19 cellular contexts compared by ENCODE assay signal in the genomic region with DNA sequence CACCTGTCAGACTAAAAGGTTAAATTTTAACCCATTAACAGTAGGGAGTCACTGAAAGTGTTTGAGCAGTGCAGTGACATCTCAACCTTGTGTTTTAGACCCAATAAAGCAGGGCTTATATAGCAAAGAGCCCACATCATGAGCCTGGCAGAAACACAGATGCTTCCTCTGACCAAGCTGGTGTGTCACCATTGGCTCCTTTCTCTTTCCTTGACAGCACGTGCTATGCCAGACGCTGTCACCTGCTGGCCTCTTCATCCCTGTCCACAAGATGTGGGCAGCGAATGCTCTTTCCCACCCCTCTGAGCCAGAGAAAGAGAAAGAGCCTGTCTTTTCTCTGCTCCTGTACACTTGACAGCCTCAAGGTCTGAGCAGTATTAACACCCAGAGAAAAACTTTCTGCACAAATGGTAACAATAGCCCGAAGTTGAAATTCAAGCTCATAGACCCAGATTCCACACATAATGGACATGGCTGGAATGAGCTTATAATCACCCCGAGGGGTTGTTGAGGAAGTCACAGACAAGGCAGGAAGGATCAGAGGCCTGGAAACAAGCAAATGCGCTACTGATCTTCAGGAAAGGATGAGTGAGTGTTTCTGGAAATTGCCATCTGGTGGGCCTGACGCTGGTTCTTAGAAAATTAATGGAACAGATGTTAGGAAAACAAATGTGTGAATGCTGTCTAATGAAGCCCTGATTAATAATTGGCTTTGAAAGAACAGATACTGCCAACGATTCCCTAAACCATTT. TPM values are rescaled to one million over a fixed set of nuclear protein-coding genes. Genes with fewer than 3 reads are reported as not detected.
DNase-seq lines count a peak whose midpoint lies in the region; ATAC-seq, FAIRE-seq and TF ChIP-seq lines count a peak whose summit lies in the region.
"Had no signal": no experiment of that assay in that cellular context is flagged by ENCODE, and none has a peak within 500 bp of the region (broad histone marks: within the 10 kb centered on the region; RNA-seq: fewer than 3 reads in every experiment).

No MANE protein-coding gene starts in this region.

- no peaks in the 10 kb centered on the region for H3K9me3 Mint-ChIP-seq in nephron
- H3K9me3 Mint-ChIP-seq: activated T-helper 2 cell treated with anti-CD3 and anti-CD28 coated beads, Interferon-gamma antibody, Interleukin-2, Interleukin-4, amounts not matched to agents 10 μg/mL and 5 μg/mL and 100 μg/mL, durations not matched to agents 14 hours and 24 hours and 36 hours; CD8-positive, alpha-beta T cell; neural progenitor cell; stimulated activated memory B cell treated with anti-CD40 and anti-IgM and Interleukin-4, amounts not matched to agents 10 μg/mL and 1 μg/mL and 100 μg/mL, for 72 hours had no signal

- H3K36me3 ChIP-seq in small intestine (ENCODE audit: control insufficient read depth in 2 of 2, insufficient read depth in 2 of 2, low read length in 2 of 2) = no peaks in the 10 kb centered on the region
- no peaks in the 10 kb centered on the region for H3K36me3 ChIP-seq in thyroid gland
- H3K36me3 ChIP-seq in gastroesophageal sphincter = peaks cover 0 to 38% of the 10 kb centered on the region in 2 donors
- H3K36me3 ChIP-seq: neural progenitor cell had no signal

- FAIRE-seq in small intestine (lab: Jason Lieb, UNC) = no peak

- no peak overlapping the region for H3K4me3 ChIP-seq in small intestine (ENCODE audit: low read depth in 1 of 2, low read length in 2 of 2)
- H3K4me3 ChIP-seq in thyroid gland (replicated peaks in 1 of 3) = no peak overlapping the region
- H3K4me3 ChIP-seq in gastroesophageal sphincter = no peak overlapping the region
- H3K4me3 ChIP-seq: body of pancreas, neural progenitor cell had no signal

- H3K27ac Mint-ChIP-seq in nephron = peak overlapping the region; percentile 43 to 70 (median 47)
- H3K27ac Mint-ChIP-seq: activated CD4-positive, alpha-beta T cell treated with anti-CD3 and anti-CD28 coated beads for 36 hours; activated T-helper 2 cell treated with anti-CD3 and anti-CD28 coated beads, Interferon-gamma antibody, Interleukin-2, Interleukin-4, amounts not matched to agents 10 μg/mL and 5 μg/mL and 100 μg/mL, durations not matched to agents 14 hours and 24 hours and 36 hours; CD8-positive, alpha-beta T cell; neural progenitor cell; stimulated activated memory B cell treated with anti-CD40 and anti-IgM and Interleukin-4, amounts not matched to agents 10 μg/mL and 1 μg/mL and 100 μg/mL, for 72 hours had no signal

- H3K9me3 ChIP-seq in small intestine (ENCODE audit: control insufficient read depth, low read depth) (no peaks in the 10 kb centered on the region), thyroid gland (no peaks in the 10 kb centered on the region), gastroesophageal sphincter (no peaks in the 10 kb centered on the region)
- H3K9me3 ChIP-seq: body of pancreas had no signal

- H3K27me3 Mint-ChIP-seq in nephron (ENCODE audit: low read depth) = no peaks in the 10 kb centered on the region
- H3K27me3 Mint-ChIP-seq: activated CD4-positive, alpha-beta T cell treated with anti-CD3 and anti-CD28 coated beads for 36 hours; stimulated activated memory B cell treated with anti-CD40 and anti-IgM and Interleukin-4, amounts not matched to agents 10 μg/mL and 1 μg/mL and 100 μg/mL, for 72 hours had no signal

- DNase-seq in DMS53 (lab: John Stamatoyannopoulos, UW) (peak; percentile 73), NCI-H446 treated with DMSO at 0.1 percent for 48 hours (lab: John Stamatoyannopoulos, UW) (peak; percentile 88), cerebellum (ENCODE audit: low spot score) (peak; percentile 26), small intestine (no peak), thyroid gland (no peak)
- DNase-seq: activated CD4-positive, alpha-beta T cell treated with anti-CD3 and anti-CD28 coated beads for 36 hours; body of pancreas; CD8-positive, alpha-beta T cell; Kasumi-1; NCI-H1105; NCI-H226; right cardiac atrium; SW 1271 had no signal

- no peaks in the 10 kb centered on the region for H3K27me3 ChIP-seq in small intestine (ENCODE audit: control insufficient read depth in 2 of 2, insufficient read depth in 2 of 2, low read length in 2 of 2)
- no peaks in the 10 kb centered on the region for H3K27me3 ChIP-seq in thyroid gland
- no peaks in the 10 kb centered on the region for H3K27me3 ChIP-seq in gastroesophageal sphincter
- H3K27me3 ChIP-seq: body of pancreas, neural progenitor cell had no signal

- intact Hi-C loops in thyroid gland (cut with DNase I) = no loop called here

- ATAC-seq in HG03039 (IDR thresholded peaks at IDR 0.05; ENCODE audit: unreplicated experiment) = no peak
- no peak for ATAC-seq in gastroesophageal sphincter
- ATAC-seq: activated CD4-positive, alpha-beta T cell treated with anti-CD3 and anti-CD28 coated beads for 36 hours; body of pancreas; CD8-positive, alpha-beta T cell; stimulated activated memory B cell treated with anti-CD40 and anti-IgM and Interleukin-4, amounts not matched to agents 10 μg/mL and 1 μg/mL and 100 μg/mL, for 72 hours had no signal

- TF ChIP-seq EP300 in gastroesophageal sphincter (IDR thresholded peaks at IDR 0.05) = no peak

- peaks cover 25% of the 10 kb centered on the region for H3K36me3 Mint-ChIP-seq in nephron (ENCODE audit: low read depth)

- TF ChIP-seq POLR2A in thyroid gland (IDR thresholded peaks at IDR 0.05) (no peak), gastroesophageal sphincter (IDR thresholded peaks at IDR 0.05) (no peak)

- no peak for TF ChIP-seq CTCF in nephron (IDR thresholded peaks at IDR 0.05; ENCODE audit: unreplicated experiment in 3 of 3)
- no peak for TF ChIP-seq CTCF in thyroid gland (IDR thresholded peaks at IDR 0.05)
- TF ChIP-seq CTCF in gastroesophageal sphincter (IDR thresholded peaks at IDR 0.05) = no peak

- H3K27ac ChIP-seq in small intestine (ENCODE audit: low read depth in 1 of 2, low read length in 1 of 2) (no peak overlapping the region), thyroid gland (no peak overlapping the region), gastroesophageal sphincter (no peak overlapping the region)
- H3K27ac ChIP-seq: body of pancreas, neural progenitor cell had no signal

- no peaks in the 10 kb centered on the region for H3K4me1 ChIP-seq in small intestine (ENCODE audit: control insufficient read depth in 2 of 2, insufficient read depth in 1 of 2, low read depth in 1 of 2, low read length in 1 of 2)
- no peaks in the 10 kb centered on the region for H3K4me1 ChIP-seq in thyroid gland
- H3K4me1 ChIP-seq in gastroesophageal sphincter = peaks cover 0 to 24% (median 0%) of the 10 kb centered on the region in 3 donors
- H3K4me1 ChIP-seq: neural progenitor cell had no signal

- WGBS in small intestine, 3 donors = 34 to 53% (median 48%) methylated on average over 8 of the region's 8 CpGs
- WGBS in thyroid gland, 2 donors = 60 to 65% methylated on average over 8 of the region's 8 CpGs
- WGBS in gastroesophageal sphincter (ENCODE audit: low coverage in 1 of 2), 2 donors = 18 to 26% methylated on average over 7 of the region's 8 CpGs

- no peak overlapping the region for H3K4me3 Mint-ChIP-seq in nephron
- H3K4me3 Mint-ChIP-seq: activated CD4-positive, alpha-beta T cell treated with anti-CD3 and anti-CD28 coated beads for 36 hours; CD8-positive, alpha-beta T cell; neural progenitor cell; stimulated activated memory B cell treated with anti-CD40 and anti-IgM and Interleukin-4, amounts not matched to agents 10 μg/mL and 1 μg/mL and 100 μg/mL, for 72 hours had no signal

- peaks cover 59% of the 10 kb centered on the region for H3K4me1 Mint-ChIP-seq in nephron
- H3K4me1 Mint-ChIP-seq: activated CD4-positive, alpha-beta T cell treated with anti-CD3 and anti-CD28 coated beads for 36 hours had no signal

RNA-seq across cellular contexts. Expression of a gene that starts 8.9 kb away (rescaled TPM):
- total RNA-seq in cerebellum (23.0 TPM), thyroid gland (10 to 100 TPM in 3 of 4 donors, 1 to 10 TPM in 1; 8.0 to 14.7 (median 11.3) TPM), gastroesophageal sphincter (10 to 100 TPM; 24.1 to 38.3 (median 27.6) TPM)
- polyA plus RNA-seq in small intestine = 1 to 10 TPM; 3.6 to 7.5 (median 6.2) TPM

RNA-seq across cellular contexts. Expression of a gene that starts 12.7 kb away (rescaled TPM):
- total RNA-seq in cerebellum = 26.3 TPM
- 100 to 1,000 TPM in 1 of 3 donors, 10 to 100 TPM in 2; 55.0 to 101 (median 55.9) TPM for polyA plus RNA-seq in small intestine
- 10 to 100 TPM; 39.0 to 59.8 (median 52.4) TPM for total RNA-seq in thyroid gland
- total RNA-seq in gastroesophageal sphincter = 10 to 100 TPM; 39.7 to 51.6 (median 43.6) TPM

Comparison
In these comparisons a context has a peak if more than half of its experiments do, and no peak if none do; other contexts are left out.
1. DNase-seq: peak in DMS53 (single experiment), NCI-H446 treated with DMSO at 0.1 percent for 48 hours (single experiment) and cerebellum (single experiment); none in small intestine (single experiment) and thyroid gland (0 of 2).